13 cellular contexts compared by ENCODE assay signal in the genomic region with DNA sequence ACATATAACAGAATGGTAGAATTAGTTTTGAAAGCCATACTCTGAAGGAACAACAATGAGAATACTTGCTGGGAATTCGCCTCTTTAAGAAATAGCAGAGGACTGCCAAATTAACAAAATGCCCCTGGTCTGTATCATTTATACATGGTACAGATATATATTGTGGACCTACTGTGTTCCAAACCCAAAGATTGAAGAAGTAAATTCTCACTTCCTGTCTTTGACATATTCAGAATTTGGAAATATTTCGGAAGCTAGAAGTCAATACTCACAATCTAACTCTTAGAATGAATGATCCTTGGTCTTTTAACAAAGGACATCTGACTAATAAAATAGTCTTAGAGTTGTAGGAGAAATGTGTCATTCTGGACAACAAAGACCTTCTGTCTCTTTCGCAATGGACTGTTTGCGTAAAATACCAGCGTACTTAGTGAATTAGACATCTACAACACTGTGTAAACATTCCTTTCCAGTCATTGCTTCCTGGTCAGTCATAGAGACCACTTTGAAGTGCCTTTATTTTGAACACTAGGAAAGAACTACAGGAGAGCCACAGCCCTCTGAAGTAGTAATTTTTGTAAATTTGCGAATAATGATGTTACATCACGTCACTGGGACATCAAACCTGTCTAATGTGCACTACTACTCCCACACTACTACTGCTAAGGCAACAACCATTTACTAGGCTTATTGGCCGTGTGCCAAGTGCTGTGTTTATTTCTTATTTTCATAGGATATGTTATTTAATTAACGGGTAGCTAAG.
DNase-seq lines count a peak whose midpoint lies in the region; FAIRE-seq and TF ChIP-seq lines count a peak whose summit lies in the region.
"Had no signal": no experiment of that assay in that cellular context is flagged by ENCODE, and none has a peak within 500 bp of the region (broad histone marks: within the 10 kb centered on the region; RNA-seq: fewer than 3 reads in every experiment).

No MANE protein-coding gene starts in this region.

- H3K9me3 ChIP-seq in ovary (no peaks in the 10 kb centered on the region), esophagus squamous epithelium (no peaks in the 10 kb centered on the region)
- H3K9me3 ChIP-seq: HAP-1 had no signal

- no peaks in the 10 kb centered on the region for H3K27me3 ChIP-seq in ovary
- no peaks in the 10 kb centered on the region for H3K27me3 ChIP-seq in esophagus squamous epithelium

- H3K4me3 ChIP-seq in retinal pigment epithelial cell (ENCODE audit: low read length) (no peak overlapping the region), ovary (no peak overlapping the region), esophagus squamous epithelium (no peak overlapping the region)
- H3K4me3 ChIP-seq: HAP-1, skin epidermis had no signal

- TF ChIP-seq EP300 in ovary (IDR thresholded peaks at IDR 0.05) = no peak

- TF ChIP-seq POLR2A in ovary (IDR thresholded peaks at IDR 0.05) = no peak
- TF ChIP-seq POLR2A in esophagus squamous epithelium (IDR thresholded peaks at IDR 0.05) = no peak

- WGBS in ovary, 3 donors = 67 to 77% (median 74%) methylated on average over 9 of the region's 9 CpGs
- 48 to 60% methylated on average over 9 of the region's 9 CpGs for WGBS in esophagus squamous epithelium, 2 donors

- H3K4me1 ChIP-seq in ovary (ENCODE audit: insufficient read depth) = no peaks in the 10 kb centered on the region
- H3K4me1 ChIP-seq in esophagus squamous epithelium = peaks cover 0 to 4% (median 0%) of the 10 kb centered on the region in 3 donors
- H3K4me1 ChIP-seq: HAP-1 had no signal

- FAIRE-seq in RCC 7860 (lab: Jason Lieb, UNC) = no peak

- intact Hi-C loops in ovary (cut with DNase I) = no loop called here
- intact Hi-C loops in esophagus squamous epithelium (cut with DNase I) = no loop called here

- H3K36me3 ChIP-seq in ovary (no peaks in the 10 kb centered on the region), esophagus squamous epithelium (no peaks in the 10 kb centered on the region)
- H3K36me3 ChIP-seq: HAP-1 had no signal

- H3K27ac ChIP-seq in ovary (no peak overlapping the region), esophagus squamous epithelium (peak overlapping the region in 2 of 4 donors; percentile 34 to 48)
- H3K27ac ChIP-seq: skin epidermis had no signal

- no peak for TF ChIP-seq CTCF in retinal pigment epithelial cell (conservative IDR thresholded peaks at IDR 0.05; ENCODE audit: low read depth, low read length)
- no peak for TF ChIP-seq CTCF in ovary (IDR thresholded peaks at IDR 0.05)
- TF ChIP-seq CTCF in esophagus squamous epithelium (IDR thresholded peaks at IDR 0.05) = no peak

- DNase-seq in H4 (ENCODE audit: low spot score) (peak; percentile 89), RCC 7860 (ENCODE audit: low spot score) (peak; percentile 10), fibroblast of peridontal ligament (ENCODE audit: extremely low read depth) (peak; percentile 93), retinal pigment epithelial cell (ENCODE audit: low read depth) (peak; percentile 48), cerebellum (ENCODE audit: low spot score) (no peak), ovary (no peak), esophagus squamous epithelium (lab: John Stamatoyannopoulos, UW) (no peak)
- no peak for DNase-seq in activated CD8-positive, alpha-beta memory T cell treated with anti-CD3 and anti-CD28 coated beads, Interleukin-2, amount 50 U/mL, for 48 hours
- DNase-seq: activated CD8-positive, alpha-beta T cell treated with anti-CD3 and anti-CD28 coated beads, Interleukin-2, amount 10 ng/mL, durations not matched to agents 7 days and 5 days; activated naive CD4-positive, alpha-beta T cell treated with anti-CD3 and anti-CD28 coated beads, Interleukin-2, amount 50 U/mL, for 16 hours; SW 1271 had no signal

Comparison
In these comparisons a context has a peak if more than half of its experiments do, and no peak if none do; other contexts are left out.
1. DNase-seq: peak in H4 (single experiment), RCC 7860 (single experiment), fibroblast of peridontal ligament (single experiment) and retinal pigment epithelial cell (single experiment); none in cerebellum (single experiment), ovary (0 of 5), activated CD8-positive, alpha-beta memory T cell treated with anti-CD3 and anti-CD28 coated beads, Interleukin-2, amount 50 U/mL, for 48 hours (single experiment) and esophagus squamous epithelium (single experiment).